ENCODE assay signal across 1 cellular context in the genomic region with DNA sequence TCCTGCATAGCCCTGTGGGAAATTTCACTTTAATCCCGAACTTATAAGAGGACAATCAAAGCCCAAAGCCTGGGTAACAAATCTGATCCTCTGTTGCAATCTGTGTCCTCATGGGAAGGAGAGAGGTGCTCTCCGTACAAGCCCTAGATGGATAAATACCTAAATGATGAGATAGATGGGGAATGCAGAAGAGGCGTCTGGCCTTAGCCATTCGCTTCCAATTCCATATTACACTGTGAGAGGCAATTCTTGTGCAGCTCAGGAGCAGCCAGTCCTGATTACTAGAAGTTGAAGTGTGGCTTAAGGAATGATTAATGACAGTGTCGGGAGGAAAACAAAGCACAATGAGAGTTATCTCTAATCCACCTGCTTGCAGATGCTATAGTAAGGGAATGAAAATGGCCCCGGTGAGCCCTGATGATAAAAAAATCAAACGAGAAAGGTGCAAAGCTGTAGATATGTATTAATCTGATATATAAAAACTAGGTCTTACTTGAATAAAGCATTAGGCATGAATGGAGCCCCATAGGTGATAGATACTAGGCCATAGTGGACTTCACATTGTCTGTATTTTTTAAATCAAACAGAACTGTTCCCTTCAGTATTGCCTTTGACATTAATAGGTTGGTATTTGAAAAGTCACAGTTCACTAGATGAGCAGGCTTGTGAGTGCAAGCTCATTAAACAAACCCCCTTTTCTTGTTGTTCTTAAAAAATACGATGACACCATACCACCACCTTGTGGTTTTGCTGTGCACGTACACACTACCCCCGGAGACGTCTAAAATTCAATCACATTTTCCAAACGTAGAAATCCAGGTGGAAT.
TF ChIP-seq lines count a peak whose summit lies in the region.

No MANE protein-coding gene starts in this region.

TF ChIP-seq in K562, 482 proteins besides CTCF, POLR2A, EP300 and RAD21 (continued from another document and continues in another):
- TF ChIP-seq, protein P1, sequence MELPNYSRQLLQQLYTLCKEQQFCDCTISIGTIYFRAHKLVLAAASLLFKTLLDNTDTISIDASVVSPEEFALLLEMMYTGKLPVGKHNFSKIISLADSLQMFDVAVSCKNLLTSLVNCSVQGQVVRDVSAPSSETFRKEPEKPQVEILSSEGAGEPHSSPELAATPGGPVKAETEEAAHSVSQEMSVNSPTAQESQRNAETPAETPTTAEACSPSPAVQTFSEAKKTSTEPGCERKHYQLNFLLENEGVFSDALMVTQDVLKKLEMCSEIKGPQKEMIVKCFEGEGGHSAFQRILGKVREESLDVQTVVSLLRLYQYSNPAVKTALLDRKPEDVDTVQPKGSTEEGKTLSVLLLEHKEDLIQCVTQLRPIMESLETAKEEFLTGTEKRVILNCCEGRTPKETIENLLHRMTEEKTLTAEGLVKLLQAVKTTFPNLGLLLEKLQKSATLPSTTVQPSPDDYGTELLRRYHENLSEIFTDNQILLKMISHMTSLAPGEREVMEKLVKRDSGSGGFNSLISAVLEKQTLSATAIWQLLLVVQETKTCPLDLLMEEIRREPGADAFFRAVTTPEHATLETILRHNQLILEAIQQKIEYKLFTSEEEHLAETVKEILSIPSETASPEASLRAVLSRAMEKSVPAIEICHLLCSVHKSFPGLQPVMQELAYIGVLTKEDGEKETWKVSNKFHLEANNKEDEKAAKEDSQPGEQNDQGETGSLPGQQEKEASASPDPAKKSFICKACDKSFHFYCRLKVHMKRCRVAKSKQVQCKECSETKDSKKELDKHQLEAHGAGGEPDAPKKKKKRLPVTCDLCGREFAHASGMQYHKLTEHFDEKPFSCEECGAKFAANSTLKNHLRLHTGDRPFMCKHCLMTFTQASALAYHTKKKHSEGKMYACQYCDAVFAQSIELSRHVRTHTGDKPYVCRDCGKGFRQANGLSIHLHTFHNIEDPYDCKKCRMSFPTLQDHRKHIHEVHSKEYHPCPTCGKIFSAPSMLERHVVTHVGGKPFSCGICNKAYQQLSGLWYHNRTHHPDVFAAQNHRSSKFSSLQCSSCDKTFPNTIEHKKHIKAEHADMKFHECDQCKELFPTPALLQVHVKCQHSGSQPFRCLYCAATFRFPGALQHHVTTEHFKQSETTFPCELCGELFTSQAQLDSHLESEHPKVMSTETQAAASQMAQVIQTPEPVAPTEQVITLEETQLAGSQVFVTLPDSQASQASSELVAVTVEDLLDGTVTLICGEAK (IDR thresholded peaks at IDR 0.05) = no peak
- TF ChIP-seq, protein P1 (CRISPR knock-in tag; IDR thresholded peaks at IDR 0.05) = no peak
- no peak for TF ChIP-seq ZNF561 (CRISPR knock-in tag; conservative IDR thresholded peaks at IDR 0.05)
- TF ChIP-seq, protein P2, sequence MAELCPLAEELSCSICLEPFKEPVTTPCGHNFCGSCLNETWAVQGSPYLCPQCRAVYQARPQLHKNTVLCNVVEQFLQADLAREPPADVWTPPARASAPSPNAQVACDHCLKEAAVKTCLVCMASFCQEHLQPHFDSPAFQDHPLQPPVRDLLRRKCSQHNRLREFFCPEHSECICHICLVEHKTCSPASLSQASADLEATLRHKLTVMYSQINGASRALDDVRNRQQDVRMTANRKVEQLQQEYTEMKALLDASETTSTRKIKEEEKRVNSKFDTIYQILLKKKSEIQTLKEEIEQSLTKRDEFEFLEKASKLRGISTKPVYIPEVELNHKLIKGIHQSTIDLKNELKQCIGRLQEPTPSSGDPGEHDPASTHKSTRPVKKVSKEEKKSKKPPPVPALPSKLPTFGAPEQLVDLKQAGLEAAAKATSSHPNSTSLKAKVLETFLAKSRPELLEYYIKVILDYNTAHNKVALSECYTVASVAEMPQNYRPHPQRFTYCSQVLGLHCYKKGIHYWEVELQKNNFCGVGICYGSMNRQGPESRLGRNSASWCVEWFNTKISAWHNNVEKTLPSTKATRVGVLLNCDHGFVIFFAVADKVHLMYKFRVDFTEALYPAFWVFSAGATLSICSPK (IDR thresholded peaks at IDR 0.05; ENCODE audit: borderline replicate concordance) = no peak
- no peak for TF ChIP-seq ZNF668 (CRISPR knock-in tag; IDR thresholded peaks at IDR 0.05)
- TF ChIP-seq, protein P3, sequence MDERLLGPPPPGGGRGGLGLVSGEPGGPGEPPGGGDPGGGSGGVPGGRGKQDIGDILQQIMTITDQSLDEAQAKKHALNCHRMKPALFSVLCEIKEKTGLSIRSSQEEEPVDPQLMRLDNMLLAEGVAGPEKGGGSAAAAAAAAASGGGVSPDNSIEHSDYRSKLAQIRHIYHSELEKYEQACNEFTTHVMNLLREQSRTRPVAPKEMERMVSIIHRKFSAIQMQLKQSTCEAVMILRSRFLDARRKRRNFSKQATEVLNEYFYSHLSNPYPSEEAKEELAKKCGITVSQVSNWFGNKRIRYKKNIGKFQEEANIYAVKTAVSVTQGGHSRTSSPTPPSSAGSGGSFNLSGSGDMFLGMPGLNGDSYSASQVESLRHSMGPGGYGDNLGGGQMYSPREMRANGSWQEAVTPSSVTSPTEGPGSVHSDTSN (CRISPR knock-in tag; IDR thresholded peaks at IDR 0.05; ENCODE audit: low read depth) = no peak
- TF ChIP-seq, protein P3 (tag; conservative IDR thresholded peaks at IDR 0.05; ENCODE audit: low read depth) = 0 out of 2 replicates have a peak, but pooled peaks have one; percentile 38
- TF ChIP-seq, protein P4, sequence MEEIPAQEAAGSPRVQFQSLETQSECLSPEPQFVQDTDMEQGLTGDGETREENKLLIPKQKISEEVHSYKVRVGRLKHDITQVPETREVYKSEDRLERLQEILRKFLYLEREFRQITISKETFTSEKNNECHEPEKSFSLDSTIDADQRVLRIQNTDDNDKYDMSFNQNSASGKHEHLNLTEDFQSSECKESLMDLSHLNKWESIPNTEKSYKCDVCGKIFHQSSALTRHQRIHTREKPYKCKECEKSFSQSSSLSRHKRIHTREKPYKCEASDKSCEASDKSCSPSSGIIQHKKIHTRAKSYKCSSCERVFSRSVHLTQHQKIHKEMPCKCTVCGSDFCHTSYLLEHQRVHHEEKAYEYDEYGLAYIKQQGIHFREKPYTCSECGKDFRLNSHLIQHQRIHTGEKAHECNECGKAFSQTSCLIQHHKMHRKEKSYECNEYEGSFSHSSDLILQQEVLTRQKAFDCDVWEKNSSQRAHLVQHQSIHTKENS (CRISPR knock-in tag; IDR thresholded peaks at IDR 0.05) = no peak
- no peak for TF ChIP-seq XRCC3 (IDR thresholded peaks at IDR 0.05)
- no peak for TF ChIP-seq MXI1 (IDR thresholded peaks at IDR 0.05; ENCODE audit: low read depth, low read length)
- no peak for TF ChIP-seq ZFX (CRISPR knock-in tag; IDR thresholded peaks at IDR 0.05)
- no peak for TF ChIP-seq MCM3 (IDR thresholded peaks at IDR 0.05)
- no peak for TF ChIP-seq DACH1 (IDR thresholded peaks at IDR 0.05; ENCODE audit: partially characterized antibody)
- TF ChIP-seq BMI1 (IDR thresholded peaks at IDR 0.05; ENCODE audit: low read length) = no peak
- TF ChIP-seq, protein P5, sequence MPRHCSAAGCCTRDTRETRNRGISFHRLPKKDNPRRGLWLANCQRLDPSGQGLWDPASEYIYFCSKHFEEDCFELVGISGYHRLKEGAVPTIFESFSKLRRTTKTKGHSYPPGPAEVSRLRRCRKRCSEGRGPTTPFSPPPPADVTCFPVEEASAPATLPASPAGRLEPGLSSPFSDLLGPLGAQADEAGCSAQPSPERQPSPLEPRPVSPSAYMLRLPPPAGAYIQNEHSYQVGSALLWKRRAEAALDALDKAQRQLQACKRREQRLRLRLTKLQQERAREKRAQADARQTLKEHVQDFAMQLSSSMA (CRISPR knock-in tag; IDR thresholded peaks at IDR 0.05) = no peak
- 0 out of 2 replicates have a peak, but pooled peaks have one; percentile 28 for TF ChIP-seq SMC3 (conservative IDR thresholded peaks at IDR 0.05; ENCODE audit: insufficient read depth, low read depth, low read length)
- no peak for TF ChIP-seq KLF6 (CRISPR knock-in tag; IDR thresholded peaks at IDR 0.05; ENCODE audit: borderline replicate concordance)
- no peak for TF ChIP-seq ZNF444 (CRISPR knock-in tag; IDR thresholded peaks at IDR 0.05)
- TF ChIP-seq CBFA2T3 (IDR thresholded peaks at IDR 0.05) = 0 out of 2 replicates have a peak, but pooled peaks have one; percentile 10
- TF ChIP-seq, protein P6, sequence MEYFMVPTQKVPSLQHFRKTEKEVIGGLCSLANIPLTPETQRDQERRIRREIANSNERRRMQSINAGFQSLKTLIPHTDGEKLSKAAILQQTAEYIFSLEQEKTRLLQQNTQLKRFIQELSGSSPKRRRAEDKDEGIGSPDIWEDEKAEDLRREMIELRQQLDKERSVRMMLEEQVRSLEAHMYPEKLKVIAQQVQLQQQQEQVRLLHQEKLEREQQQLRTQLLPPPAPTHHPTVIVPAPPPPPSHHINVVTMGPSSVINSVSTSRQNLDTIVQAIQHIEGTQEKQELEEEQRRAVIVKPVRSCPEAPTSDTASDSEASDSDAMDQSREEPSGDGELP (CRISPR knock-in tag; IDR thresholded peaks at IDR 0.05; ENCODE audit: borderline replicate concordance) = no peak
- peak; percentile 45 for TF ChIP-seq MEIS2 (IDR thresholded peaks at IDR 0.05; ENCODE audit: partially characterized antibody)
- TF ChIP-seq DNMT1 (IDR thresholded peaks at IDR 0.05) = no peak
- no peak for TF ChIP-seq RCOR1 (IDR thresholded peaks at IDR 0.05; ENCODE audit: borderline replicate concordance in 1 of 2, low read depth in 2 of 2, low read length in 2 of 2)
- TF ChIP-seq, protein P7, sequence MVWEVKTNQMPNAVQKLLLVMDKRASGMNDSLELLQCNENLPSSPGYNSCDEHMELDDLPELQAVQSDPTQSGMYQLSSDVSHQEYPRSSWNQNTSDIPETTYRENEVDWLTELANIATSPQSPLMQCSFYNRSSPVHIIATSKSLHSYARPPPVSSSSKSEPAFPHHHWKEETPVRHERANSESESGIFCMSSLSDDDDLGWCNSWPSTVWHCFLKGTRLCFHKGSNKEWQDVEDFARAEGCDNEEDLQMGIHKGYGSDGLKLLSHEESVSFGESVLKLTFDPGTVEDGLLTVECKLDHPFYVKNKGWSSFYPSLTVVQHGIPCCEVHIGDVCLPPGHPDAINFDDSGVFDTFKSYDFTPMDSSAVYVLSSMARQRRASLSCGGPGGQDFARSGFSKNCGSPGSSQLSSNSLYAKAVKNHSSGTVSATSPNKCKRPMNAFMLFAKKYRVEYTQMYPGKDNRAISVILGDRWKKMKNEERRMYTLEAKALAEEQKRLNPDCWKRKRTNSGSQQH (CRISPR knock-in tag; IDR thresholded peaks at IDR 0.05) = no peak
- no peak for TF ChIP-seq ZNF445 (CRISPR knock-in tag; IDR thresholded peaks at IDR 0.05; ENCODE audit: low read depth)
- no peak for TF ChIP-seq U2AF1 (optimal IDR thresholded peaks at IDR 0.05; ENCODE audit: low read depth, low read length)
- TF ChIP-seq, protein P8, sequence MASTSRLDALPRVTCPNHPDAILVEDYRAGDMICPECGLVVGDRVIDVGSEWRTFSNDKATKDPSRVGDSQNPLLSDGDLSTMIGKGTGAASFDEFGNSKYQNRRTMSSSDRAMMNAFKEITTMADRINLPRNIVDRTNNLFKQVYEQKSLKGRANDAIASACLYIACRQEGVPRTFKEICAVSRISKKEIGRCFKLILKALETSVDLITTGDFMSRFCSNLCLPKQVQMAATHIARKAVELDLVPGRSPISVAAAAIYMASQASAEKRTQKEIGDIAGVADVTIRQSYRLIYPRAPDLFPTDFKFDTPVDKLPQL (IDR thresholded peaks at IDR 0.05; ENCODE audit: extremely low read depth, insufficient read length) = no peak
- TF ChIP-seq, protein P9, sequence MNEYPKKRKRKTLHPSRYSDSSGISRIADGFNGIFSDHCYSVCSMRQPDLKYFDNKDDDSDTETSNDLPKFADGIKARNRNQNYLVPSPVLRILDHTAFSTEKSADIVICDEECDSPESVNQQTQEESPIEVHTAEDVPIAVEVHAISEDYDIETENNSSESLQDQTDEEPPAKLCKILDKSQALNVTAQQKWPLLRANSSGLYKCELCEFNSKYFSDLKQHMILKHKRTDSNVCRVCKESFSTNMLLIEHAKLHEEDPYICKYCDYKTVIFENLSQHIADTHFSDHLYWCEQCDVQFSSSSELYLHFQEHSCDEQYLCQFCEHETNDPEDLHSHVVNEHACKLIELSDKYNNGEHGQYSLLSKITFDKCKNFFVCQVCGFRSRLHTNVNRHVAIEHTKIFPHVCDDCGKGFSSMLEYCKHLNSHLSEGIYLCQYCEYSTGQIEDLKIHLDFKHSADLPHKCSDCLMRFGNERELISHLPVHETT (CRISPR knock-in tag; conservative IDR thresholded peaks at IDR 0.05 in 1 of 2, IDR thresholded peaks at IDR 0.05 in 1 of 2) = no peak
